Comparison of ENCODE assay signal across 16 cellular contexts in genomic region chr2:241619602-241620418, GRCh38. TPM values are rescaled to one million over a fixed set of nuclear protein-coding genes. Genes with fewer than 3 reads are reported as not detected.
DNase-seq lines count a peak whose midpoint lies in the region; ATAC-seq, FAIRE-seq and TF ChIP-seq lines count a peak whose summit lies in the region.
"Had no signal": no experiment of that assay in that cellular context is flagged by ENCODE, and none has a peak within 500 bp of the region (broad histone marks: within the 10 kb centered on the region; RNA-seq: fewer than 3 reads in every experiment).

No MANE protein-coding gene starts in this region.

- intact Hi-C loops in activated CD8-positive, alpha-beta T cell treated with anti-CD3 and anti-CD28 coated beads for 36 hours (cut with micrococcal nuclease): no loop called here
- intact Hi-C loops in K562 (cut with micrococcal nuclease): no loop called here
- intact Hi-C loops in CD4-positive, alpha-beta T cell (cut with DNase I, micrococcal nuclease): loop anchor here (2.0 to 10.0 kb wide), 6 partner anchors 17 to 1055 kb away; partner anchors contain the start of genes ATG4B (in 1 of the 2), D2HGDH (in 1 of the 2), DUSP28 (in 1 of the 2) and RNPEPL1 (in 1 of the 2)

- H3K36me3 ChIP-seq in K562 (ENCODE audit: control insufficient read depth, insufficient read depth, low read length): peaks cover 34% of the 10 kb centered on the region; the same call in 2 of the 3 replicates

- no peak overlapping the region for H3K4me3 Mint-ChIP-seq in activated CD8-positive, alpha-beta T cell treated with anti-CD3 and anti-CD28 coated beads for 36 hours
- no peak overlapping the region for H3K4me3 Mint-ChIP-seq in CD4-positive, alpha-beta T cell
- H3K4me3 Mint-ChIP-seq: central memory CD8-positive, alpha-beta T cell had no signal

- in situ Hi-C loops in K562 (cut with MboI): no loop called here

- no peak for ATAC-seq in activated CD8-positive, alpha-beta T cell treated with anti-CD3 and anti-CD28 coated beads for 36 hours
- ATAC-seq in K562 (no peak), GM21786 (IDR thresholded peaks at IDR 0.05; ENCODE audit: unreplicated experiment) (no peak), HG02884 (IDR thresholded peaks at IDR 0.05; ENCODE audit: unreplicated experiment) (no peak)
- no peak for ATAC-seq in CD4-positive, alpha-beta T cell (ENCODE audit: poor library complexity)

- no peak for TF ChIP-seq EP300 in K562 (IDR thresholded peaks at IDR 0.05; ENCODE audit: low read length)

- peak overlapping the region; percentile 93 for H3K27ac Mint-ChIP-seq in activated CD8-positive, alpha-beta T cell treated with anti-CD3 and anti-CD28 coated beads for 36 hours
- H3K27ac Mint-ChIP-seq in CD4-positive, alpha-beta T cell: no peak overlapping the region

- H3K4me3 ChIP-seq in K562: no peak overlapping the region
- H3K4me3 ChIP-seq: MG63, transverse colon had no signal

- no peak for TF ChIP-seq CTCF in activated CD8-positive, alpha-beta T cell treated with anti-CD3 and anti-CD28 coated beads for 36 hours (IDR thresholded peaks at IDR 0.05)
- TF ChIP-seq CTCF in K562 (IDR thresholded peaks at IDR 0.05 in 2 of 3, conservative IDR thresholded peaks at IDR 0.05 in 1 of 3; ENCODE audit: insufficient read depth in 2 of 3, low read depth in 1 of 3, low read length in 3 of 3): no peak
- no peak for TF ChIP-seq CTCF in CD4-positive, alpha-beta T cell (IDR thresholded peaks at IDR 0.05)

- peaks cover 7% of the 10 kb centered on the region for H3K9me3 Mint-ChIP-seq in activated CD8-positive, alpha-beta T cell treated with anti-CD3 and anti-CD28 coated beads for 36 hours
- no peaks in the 10 kb centered on the region for H3K9me3 Mint-ChIP-seq in CD4-positive, alpha-beta T cell
- H3K9me3 Mint-ChIP-seq: central memory CD8-positive, alpha-beta T cell had no signal

- FAIRE-seq in K562 (lab: Jason Lieb, UNC): no peak

- TF ChIP-seq POLR2A in K562 (conservative IDR thresholded peaks at IDR 0.05): no peak

- POLR2A ChIA-PET in activated CD8-positive, alpha-beta T cell treated with anti-CD3 and anti-CD28 coated beads for 36 hours (lab: Charles Lee): no interaction called here
- POLR2A ChIA-PET in K562 (lab: Yijun Ruan, JAX): no interaction called here
- POLR2A ChIA-PET in CD4-positive, alpha-beta T cell (lab: Charles Lee): no interaction called here

- no peak overlapping the region for H3K4me2 ChIP-seq in K562 (ENCODE audit: insufficient read depth, low read length)

- H3K27ac ChIP-seq in K562 (ENCODE audit: extremely low read depth, low read depth, low read length): peak overlapping the region; percentile 49; the same call in 2 of the 3 replicates
- H3K27ac ChIP-seq in CD4-positive, alpha-beta T cell (ENCODE audit: low read depth, low read length): no peak overlapping the region
- H3K27ac ChIP-seq: transverse colon had no signal

- peaks cover 46% of the 10 kb centered on the region for H3K4me1 Mint-ChIP-seq in activated CD8-positive, alpha-beta T cell treated with anti-CD3 and anti-CD28 coated beads for 36 hours (ENCODE audit: low read depth)
- peaks cover 35% of the 10 kb centered on the region for H3K4me1 Mint-ChIP-seq in CD4-positive, alpha-beta T cell (ENCODE audit: low read depth)

- peaks cover 71% of the 10 kb centered on the region for H3K79me2 ChIP-seq in K562 (ENCODE audit: control insufficient read depth, insufficient read depth, low read length)

- peaks cover 43% of the 10 kb centered on the region for H3K36me3 Mint-ChIP-seq in activated CD8-positive, alpha-beta T cell treated with anti-CD3 and anti-CD28 coated beads for 36 hours (ENCODE audit: low read depth)
- H3K36me3 Mint-ChIP-seq in CD4-positive, alpha-beta T cell (ENCODE audit: low read depth): peaks cover 8% of the 10 kb centered on the region

- DNase-seq in stimulated activated naive CD4-positive, alpha-beta T cell treated with Interleukin-2 at 50 U/mL for 16 hours (lab: John Stamatoyannopoulos, UW): peak; percentile 35
- no peak for DNase-seq in stimulated activated naive CD4-positive, alpha-beta T cell (lab: John Stamatoyannopoulos, UW)
- DNase-seq in activated CD8-positive, alpha-beta T cell treated with anti-CD3 and anti-CD28 coated beads for 36 hours: peak; percentile 47
- DNase-seq in K562 (ENCODE audit: extremely low read depth in 1 of 4, low spot score in 3 of 4): no peak
- DNase-seq in CD4-positive, alpha-beta T cell: no peak
- DNase-seq: C1 segment of cervical spinal cord; DMS53; effector CD8-positive, alpha-beta T cell; NCI-H1694 treated with DMSO at 0.1 percent for 48 hours; NCI-H446 treated with DMSO at 0.1 percent for 48 hours; retina; transverse colon had no signal

- TF ChIP-seq RAD21 in K562 (CRISPR knock-in tag; conservative IDR thresholded peaks at IDR 0.05 in 1 of 2, IDR thresholded peaks at IDR 0.05 in 1 of 2): no peak

- H3K9me1 ChIP-seq in K562 (ENCODE audit: control insufficient read depth, insufficient read depth, low read length): no peaks in the 10 kb centered on the region

- peaks cover 8% of the 10 kb centered on the region; the same call in 1 of the 2 replicates for H4K20me1 ChIP-seq in K562 (replicated peaks; ENCODE audit: control insufficient read depth, insufficient read depth, low read length)

- no peaks in the 10 kb centered on the region for H3K27me3 Mint-ChIP-seq in activated CD8-positive, alpha-beta T cell treated with anti-CD3 and anti-CD28 coated beads for 36 hours
- H3K27me3 Mint-ChIP-seq in CD4-positive, alpha-beta T cell: no peaks in the 10 kb centered on the region
- H3K27me3 Mint-ChIP-seq: central memory CD8-positive, alpha-beta T cell had no signal

- WGBS in K562 (ENCODE audit: insufficient coverage, low coverage, missing lambda C conversion rate): no CpG with 5 or more reads among the region's 20 CpGs

- H3K4me1 ChIP-seq in K562 (replicated peaks in 1 of 2; ENCODE audit: control insufficient read depth in 2 of 2, insufficient read depth in 2 of 2, low read length in 2 of 2): peaks cover 7 to 19% of the 10 kb centered on the region in 2 experiments; a peak in 3 of 5 replicates

- H3K9ac ChIP-seq in K562 (ENCODE audit: insufficient read depth in 1 of 2, low read depth in 2 of 2, low read length in 2 of 2): no peak overlapping the region

- H3K27me3 ChIP-seq in K562 (ENCODE audit: control insufficient read depth in 2 of 2, insufficient read depth in 2 of 2, low read length in 2 of 2): no peaks in the 10 kb centered on the region
- no peaks in the 10 kb centered on the region for H3K27me3 ChIP-seq in CD4-positive, alpha-beta T cell (ENCODE audit: control insufficient read depth, insufficient read depth, low read length)
- H3K27me3 ChIP-seq: MG63, transverse colon had no signal

- H3K9me3 ChIP-seq in K562 (replicated peaks; ENCODE audit: control insufficient read depth, insufficient read depth, low read depth, low read length): no peaks in the 10 kb centered on the region
- no peaks in the 10 kb centered on the region for H3K9me3 ChIP-seq in CD4-positive, alpha-beta T cell (ENCODE audit: control insufficient read depth, low read length)
- H3K9me3 ChIP-seq: transverse colon had no signal

- no peak overlapping the region for H2AFZ ChIP-seq in K562 (ENCODE audit: low read depth, low read length)

- CTCF ChIA-PET in activated CD8-positive, alpha-beta T cell treated with anti-CD3 and anti-CD28 coated beads for 36 hours (lab: Charles Lee): no interaction called here
- CTCF ChIA-PET in K562 (lab: Yijun Ruan, JAX; ENCODE audit: low intra/inter-chr PET ratio): no interaction called here
- CTCF ChIA-PET in CD4-positive, alpha-beta T cell (lab: Charles Lee): no interaction called here

- BruUV-seq in K562 (replicated peaks; lab: Mats Ljungman, UMichigan): no TSS peak

RNA-seq across cellular contexts. Expression of gene THAP4, which starts 17.1 kb away (rescaled TPM):
- 10 to 100 TPM; 45.1 to 48.9 TPM for total RNA-seq in activated CD8-positive, alpha-beta T cell treated with anti-CD3 and anti-CD28 coated beads for 36 hours
- 16.6 and 44.7 TPM in 2 replicates for total RNA-seq in K562 (2011; cell fraction: chromatin; rRNA removed; ENCODE audit: low replicate concordance)
- 27.8 and 36.2 TPM in 2 replicates for total RNA-seq in K562 (2011; cell fraction: nucleolus; rRNA removed)
- 21.6 and 23.1 TPM in 2 replicates for total RNA-seq in K562 (2011; cell fraction: nucleoplasm; rRNA removed)
- total RNA-seq in K562 (2014; rRNA removed): 56.2 and 79.2 TPM in 2 replicates
- 16.5 and 26.3 TPM in 2 replicates for total RNA-seq in K562 (2014; rRNA removed; fragmentation: Illumina TruSeq; extraction: Trizol)
- total RNA-seq in K562 (2015; rRNA removed; fragmentation: Illumina TruSeq; extraction: Trizol): 50.1 and 50.5 TPM in 2 replicates
- total RNA-seq in K562 (2021): 60.9 and 65.9 TPM in 2 replicates
- 25.6 and 33.3 TPM in 2 replicates for polyA plus RNA-seq in K562 (2011; rRNA removed)
- 32.2 and 65.6 TPM in 2 replicates for polyA plus RNA-seq in K562 (2011; cell fraction: cytosol; rRNA removed)
- 19.3 and 26.4 TPM in 2 replicates for polyA plus RNA-seq in K562 (2011; cell fraction: nucleus; rRNA removed)
- 42.1 and 45.0 TPM in 2 replicates for polyA plus RNA-seq in K562 (2012)
- polyA plus RNA-seq in K562 (2014; fragmentation: Illumina TruSeq; extraction: Trizol): 44.1 and 73.5 TPM in 2 replicates
- polyA plus RNA-seq in K562 (2014; fragmentation: Nextera tagmentation; extraction: Ambion mirVana): 1 to 10 TPM; 8.6 to 9.2 TPM
- 43.9 and 49.2 TPM in 2 replicates for polyA plus RNA-seq in K562 (2014; rRNA removed)
- 14.2 and 18.5 TPM in 2 replicates for polyA minus RNA-seq in K562 (2011; rRNA and poly(A)+ RNA removed)
- 25.8 and 30.1 TPM in 2 replicates for polyA minus RNA-seq in K562 (2011; cell fraction: cytosol; rRNA and poly(A)+ RNA removed)
- 12.4 and 12.9 TPM in 2 replicates for polyA minus RNA-seq in K562 (2011; cell fraction: nucleus; rRNA and poly(A)+ RNA removed)
- total RNA-seq in CD4-positive, alpha-beta T cell: 10 to 100 TPM; 27.5 to 31.4 TPM

RNA-seq across cellular contexts. Expression of gene ATG4B, which starts 17.7 kb away (rescaled TPM):
- total RNA-seq in activated CD8-positive, alpha-beta T cell treated with anti-CD3 and anti-CD28 coated beads for 36 hours: 10 to 100 TPM; 90.7 to 94.6 TPM
- total RNA-seq in K562 (2011; cell fraction: chromatin; rRNA removed; ENCODE audit: low replicate concordance): 190 and 391 TPM in 2 replicates
- total RNA-seq in K562 (2011; cell fraction: nucleolus; rRNA removed): 192 and 201 TPM in 2 replicates
- total RNA-seq in K562 (2011; cell fraction: nucleoplasm; rRNA removed): 147 and 161 TPM in 2 replicates
- 32.1 and 45.3 TPM in 2 replicates for total RNA-seq in K562 (2014; rRNA removed)
- total RNA-seq in K562 (2014; rRNA removed; fragmentation: Illumina TruSeq; extraction: Trizol): 28.9 and 36.3 TPM in 2 replicates
- total RNA-seq in K562 (2015; rRNA removed; fragmentation: Illumina TruSeq; extraction: Trizol): 28.5 and 35.6 TPM in 2 replicates
- total RNA-seq in K562 (2021): 51.7 and 54.9 TPM in 2 replicates
- 58.8 and 75.1 TPM in 2 replicates for polyA plus RNA-seq in K562 (2011; rRNA removed)
- polyA plus RNA-seq in K562 (2011; cell fraction: cytosol; rRNA removed): 53.1 and 78.3 TPM in 2 replicates
- 238 and 272 TPM in 2 replicates for polyA plus RNA-seq in K562 (2011; cell fraction: nucleus; rRNA removed)
- polyA plus RNA-seq in K562 (2012): 49.9 and 50.6 TPM in 2 replicates
- polyA plus RNA-seq in K562 (2014; fragmentation: Illumina TruSeq; extraction: Trizol): 49.6 and 55.9 TPM in 2 replicates
- 10 to 100 TPM in 1 of 2 experiments, 1 to 10 TPM in 1; 5.9 to 13.2 TPM for polyA plus RNA-seq in K562 (2014; fragmentation: Nextera tagmentation; extraction: Ambion mirVana)
- 47.1 and 58.1 TPM in 2 replicates for polyA plus RNA-seq in K562 (2014; rRNA removed)
- 46.1 and 62.6 TPM in 2 replicates for polyA minus RNA-seq in K562 (2011; rRNA and poly(A)+ RNA removed)
- 34.6 and 38.6 TPM in 2 replicates for polyA minus RNA-seq in K562 (2011; cell fraction: cytosol; rRNA and poly(A)+ RNA removed)
- polyA minus RNA-seq in K562 (2011; cell fraction: nucleus; rRNA and poly(A)+ RNA removed): 46.6 and 70.8 TPM in 2 replicates
- 10 to 100 TPM; 86.5 to 89.4 TPM for total RNA-seq in CD4-positive, alpha-beta T cell

Comparison
In these comparisons a context has a peak if more than half of its experiments do, and no peak if none do; other contexts are left out.
1. DNase-seq: peak in stimulated activated naive CD4-positive, alpha-beta T cell treated with Interleukin-2 at 50 U/mL for 16 hours (single experiment) and activated CD8-positive, alpha-beta T cell treated with anti-CD3 and anti-CD28 coated beads for 36 hours (single experiment); none in stimulated activated naive CD4-positive, alpha-beta T cell (0 of 6), K562 (0 of 4) and CD4-positive, alpha-beta T cell (0 of 10).
2. intact Hi-C loops: an anchor here in CD4-positive, alpha-beta T cell (2.0 to 10.0 kb wide); none called in activated CD8-positive, alpha-beta T cell treated with anti-CD3 and anti-CD28 coated beads for 36 hours and K562.